ENCODE assay signal across 13 cellular contexts in genomic region chr2:83251473-83251872, GRCh38.
A peak's percentile ranks its signal among the peaks of the same experiment; 100 is the strongest.
DNase-seq lines count a peak whose midpoint lies in the region; ATAC-seq and TF ChIP-seq lines count a peak whose summit lies in the region.
"Had no signal": no experiment of that assay in that cellular context is flagged by ENCODE, and none has a peak within 500 bp of the region (broad histone marks: within the 10 kb centered on the region; RNA-seq: fewer than 3 reads in every experiment).

No MANE protein-coding gene starts in this region.

- no peak overlapping the region for H3K9ac ChIP-seq in liver (ENCODE audit: low read depth in 1 of 2, low read length in 2 of 2)
- H3K9ac ChIP-seq: KMS-11 had no signal

- DNase-seq in EH (ENCODE audit: low read depth) (peak; percentile 41), HS-5 (ENCODE audit: low read depth) (peak; percentile 49), fibroblast of villous mesenchyme (ENCODE audit: low read depth) (peak; percentile 8), COLO668 (lab: John Stamatoyannopoulos, UW; ENCODE audit: unreplicated experiment) (no peak), NCI-H2227 treated with DMSO at 0.1 percent for 48 hours (lab: John Stamatoyannopoulos, UW) (no peak)
- DNase-seq: CD8-positive, alpha-beta T cell; GDM1; HFFc6 had no signal

- ATAC-seq in HG03442 (IDR thresholded peaks at IDR 0.05; ENCODE audit: unreplicated experiment) = no peak
- ATAC-seq: CD8-positive, alpha-beta T cell had no signal

- 39% methylated on average over 1 of the region's 1 CpG for whole genome bisulfite sequencing in liver

- no peaks in the 10 kb centered on the region for H3K27me3 ChIP-seq in liver (ENCODE audit: control insufficient read depth in 4 of 4, insufficient read depth in 4 of 4, low read length in 3 of 4)

- no peaks in the 10 kb centered on the region for H3K36me3 ChIP-seq in liver (ENCODE audit: control insufficient read depth in 4 of 4, insufficient read depth in 3 of 4, low read depth in 1 of 4, low read length in 3 of 4)
- H3K36me3 ChIP-seq: HAP-1 had no signal

- H3K9me3 ChIP-seq in liver (ENCODE audit: control insufficient read depth in 4 of 4, low read length in 3 of 4) = no peaks in the 10 kb centered on the region
- H3K9me3 ChIP-seq: HAP-1 had no signal

- TF ChIP-seq RAD21 in liver (IDR thresholded peaks at IDR 0.05) = no peak

- no peak overlapping the region for H3K4me3 ChIP-seq in fibroblast of villous mesenchyme (ENCODE audit: low read depth, low read length)
- no peak overlapping the region for H3K4me3 ChIP-seq in liver (ENCODE audit: low read depth in 1 of 3, low read length in 3 of 3)
- H3K4me3 ChIP-seq: HAP-1 had no signal

- H3K27ac ChIP-seq in liver (ENCODE audit: low read depth in 1 of 2, low read length in 2 of 2) = no peak overlapping the region
- H3K27ac ChIP-seq: 22Rv1, KMS-11 had no signal

- TF ChIP-seq CTCF in fibroblast of villous mesenchyme (IDR thresholded peaks at IDR 0.05; ENCODE audit: insufficient read depth, low read depth, low read length) (no peak), liver (IDR thresholded peaks at IDR 0.05; ENCODE audit: low read depth, low read length, missing input control) (no peak)

- no peaks in the 10 kb centered on the region for H3K4me1 ChIP-seq in liver (ENCODE audit: control insufficient read depth in 4 of 4, insufficient read depth in 4 of 4, low read length in 3 of 4)
- H3K4me1 ChIP-seq: HAP-1 had no signal

TF ChIP-seq in liver, 16 proteins besides CTCF, POLR2A, EP300 and RAD21:
- peak; percentile 23 to 60 for TF ChIP-seq HNF4A (conservative IDR thresholded peaks at IDR 0.05)
- no peak for TF ChIP-seq NR2F2 (IDR thresholded peaks at IDR 0.05)

Comparison
In these comparisons a context has a peak if more than half of its experiments do, and no peak if none do; other contexts are left out.
1. DNase-seq: peak in EH (single experiment), HS-5 (single experiment) and fibroblast of villous mesenchyme (single experiment); none in COLO668 (single experiment) and NCI-H2227 treated with DMSO at 0.1 percent for 48 hours (single experiment).